Comparison of ENCODE assay signal across 26 cellular contexts in the genomic region with DNA sequence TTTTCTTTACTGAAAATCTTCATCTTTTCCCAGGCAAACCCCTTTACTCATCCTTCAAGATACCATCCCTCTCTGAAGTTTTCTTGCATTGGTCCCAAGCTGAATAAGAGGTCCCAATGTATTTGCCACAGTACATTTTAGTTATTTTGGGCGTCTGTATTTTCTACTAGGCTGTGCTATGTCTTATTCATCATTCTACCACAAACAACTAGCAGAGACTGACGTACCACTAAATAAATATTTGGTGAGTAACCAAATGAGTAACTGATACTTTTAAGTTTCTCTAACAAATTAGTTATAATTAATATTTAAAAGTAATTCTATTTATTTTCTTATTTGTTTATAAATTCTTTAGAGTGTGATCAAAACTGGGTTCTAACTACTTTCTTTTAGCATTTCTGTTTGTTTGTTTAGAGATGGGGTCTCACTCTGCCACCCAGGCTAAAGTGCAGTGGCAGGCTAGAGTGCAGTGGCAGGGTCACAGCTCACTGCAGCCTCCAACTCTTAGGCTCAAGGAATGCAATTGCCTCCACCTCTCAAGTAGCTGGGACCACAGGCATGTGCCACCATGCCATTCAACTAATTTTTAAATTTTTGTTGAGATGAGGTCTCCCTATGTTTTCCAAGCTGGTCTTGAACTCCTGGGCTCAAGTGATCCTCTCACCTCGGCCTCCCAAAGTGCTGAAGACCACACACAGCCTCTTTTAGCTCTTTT.
"Had no signal": no experiment of that assay in that cellular context is flagged by ENCODE, and none has a peak within 500 bp of the region (broad histone marks: within the 10 kb centered on the region; RNA-seq: fewer than 3 reads in every experiment).

No MANE protein-coding gene starts in this region.

- H3K4me2 ChIP-seq: hepatocyte had no signal

- H3K9me3 ChIP-seq: esophagus muscularis mucosa, left ventricle myocardium inferior, mucosa of descending colon, spleen, testis, transverse colon had no signal

- H3K79me2 ChIP-seq: hepatocyte had no signal

- H2AFZ ChIP-seq: hepatocyte had no signal

- FAIRE-seq: astrocyte, frontal cortex had no signal

- H3K27ac ChIP-seq: esophagus muscularis mucosa, hepatocyte, left ventricle myocardium inferior, spleen, testis, transverse colon, VCaP had no signal

- ATAC-seq: activated CD4-positive, CD25-positive, alpha-beta regulatory T cell treated with anti-CD3 and anti-CD28 coated beads, Interleukin-2, amount 50 U/mL, for 24 hours; mucosa of descending colon; right cardiac atrium; stimulated activated naive CD8-positive, alpha-beta T cell treated with anti-CD3 and anti-CD28 coated beads, Interleukin-15, Interleukin-2, amounts not matched to agents 100 U/mL and 50 U/mL, for 24 hours had no signal

- H3K27me3 ChIP-seq: esophagus muscularis mucosa, hepatocyte, spleen, testis, transverse colon had no signal

- H3K4me3 ChIP-seq: esophagus muscularis mucosa, hepatocyte, left ventricle myocardium inferior, lung, mucosa of descending colon, spleen, testis, transverse colon had no signal

- DNase-seq: activated CD4-positive, alpha-beta memory T cell treated with anti-CD3 and anti-CD28 coated beads for 36 hours; activated CD4-positive, alpha-beta T cell treated with anti-CD3 and anti-CD28 coated beads for 48 hours; activated CD8-positive, alpha-beta memory T cell treated with anti-CD3 and anti-CD28 coated beads, Interleukin-2, amount 50 U/mL, for 4 hours; activated gamma-delta T cell; activated naive CD4-positive, alpha-beta T cell treated with anti-CD3 and anti-CD28 coated beads, Interleukin-2, amount 10 ng/mL, durations not matched to agents 7 days and 5 days; activated naive CD8-positive, alpha-beta T cell treated with anti-CD3 and anti-CD28 coated beads, Interleukin-2, amount 10 ng/mL, durations not matched to agents 7 days and 5 days; activated T-cell treated with anti-CD3 and anti-CD28 coated beads, Interleukin-2, amount 50 U/mL, for 24 hours; amniotic stem cell; endodermal cell; glutamatergic neuron; islet precursor cell; left ventricle myocardium inferior; mucosa of descending colon; posterior cingulate gyrus; right cardiac atrium; spleen; stimulated activated naive CD8-positive, alpha-beta T cell treated with anti-CD3 and anti-CD28 coated beads, Interleukin-15, Interleukin-2, amounts not matched to agents 100 U/mL and 50 U/mL, for 24 hours; testis; transverse colon had no signal

- H3K4me1 ChIP-seq: esophagus muscularis mucosa, left ventricle myocardium inferior, spleen, testis, transverse colon had no signal
